In the genomic region with DNA sequence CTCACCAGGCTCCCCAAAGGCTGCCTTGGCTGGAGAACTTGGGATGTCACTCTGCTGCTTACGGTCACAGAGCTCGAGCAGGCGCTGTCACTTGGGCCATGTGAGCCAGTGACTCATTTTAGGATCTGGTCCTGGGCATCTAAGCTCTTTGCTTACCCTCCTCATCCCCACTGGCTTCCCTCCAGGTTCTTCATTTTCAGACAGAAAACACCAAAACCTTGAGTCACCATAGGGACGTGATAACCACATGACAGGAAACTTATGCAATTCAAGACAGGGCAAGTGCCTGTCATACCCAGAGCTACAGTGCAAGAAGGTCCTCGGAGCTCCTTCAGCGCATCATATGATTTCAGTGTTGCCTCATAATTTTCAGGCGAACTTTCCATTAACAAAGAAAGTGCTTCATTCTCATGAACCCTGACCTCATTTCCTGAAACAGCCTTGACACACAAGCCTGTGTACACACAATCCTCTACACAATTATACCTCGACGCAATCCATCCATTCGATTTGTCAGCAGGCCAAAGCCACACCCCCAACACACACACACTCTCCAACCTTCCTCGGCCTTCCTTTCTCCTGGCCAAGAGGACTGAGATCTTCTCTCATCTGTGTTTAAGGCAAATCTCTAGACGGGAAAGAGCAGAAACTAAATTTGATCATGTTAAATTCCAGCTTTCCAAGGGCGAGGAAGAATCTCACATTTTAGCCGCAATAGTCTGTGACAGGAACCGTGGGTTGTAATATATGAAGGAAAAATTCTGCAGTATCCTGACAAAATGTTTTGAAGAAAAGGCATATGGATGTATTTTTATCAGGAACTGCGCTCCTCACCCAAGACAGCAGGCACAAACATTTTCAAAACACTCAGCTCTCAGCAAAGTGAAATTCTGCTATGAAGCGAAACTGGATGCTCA, we compare ENCODE assay signal across 8 cellular contexts. TPM values are rescaled to one million over a fixed set of nuclear protein-coding genes. Genes with fewer than 3 reads are reported as not detected.
DNase-seq lines count a peak whose midpoint lies in the region; ATAC-seq and TF ChIP-seq lines count a peak whose summit lies in the region.

No MANE protein-coding gene starts in this region.

- H4K91ac ChIP-seq in trophoblast cell (ENCODE audit: low read depth, low read length) = no peak overlapping the region

- H3K4me1 ChIP-seq in gastroesophageal sphincter = peaks cover 5 to 31% (median 8%) of the 10 kb centered on the region in 3 donors
- H3K4me1 ChIP-seq in trophoblast cell (ENCODE audit: control insufficient read depth in 1 of 2, insufficient read depth in 2 of 2, low read length in 2 of 2) = peaks cover 0 to 7% of the 10 kb centered on the region in 2 experiments

- DNase-seq in NCI-H748 (lab: John Stamatoyannopoulos, UW; ENCODE audit: unreplicated experiment) = peak; percentile 53
- no peak for DNase-seq in NCI-H748 treated with DMSO at 0.1 percent for 48 hours (lab: John Stamatoyannopoulos, UW)
- DNase-seq in NCI-H2029 treated with DMSO at 0.1 percent for 48 hours (lab: John Stamatoyannopoulos, UW) = peak; percentile 91
- DNase-seq in activated T-helper 2 cell treated with anti-CD3 and anti-CD28 coated beads, Interferon-gamma antibody, Interleukin-2, Interleukin-4, amounts not matched to agents 10 μg/mL and 5 μg/mL and 100 μg/mL, durations not matched to agents 14 hours and 24 hours and 36 hours (ENCODE audit: low spot score) = peak; percentile 32
- peak; percentile 87 to 97 for DNase-seq in trophoblast cell
- DNase-seq in COLO668 (lab: John Stamatoyannopoulos, UW; ENCODE audit: unreplicated experiment) = no peak

- H2BK12ac ChIP-seq in trophoblast cell (ENCODE audit: low read length) = no peak overlapping the region

- no peak overlapping the region for H2AK5ac ChIP-seq in trophoblast cell (ENCODE audit: low read length)

- no peak overlapping the region for H3K4ac ChIP-seq in trophoblast cell (ENCODE audit: low read depth, low read length)

- ATAC-seq in HG02588 (IDR thresholded peaks at IDR 0.05; ENCODE audit: unreplicated experiment) = peak; percentile 65
- ATAC-seq in gastroesophageal sphincter = peak; percentile 88

- intact Hi-C loops in activated T-helper 2 cell treated with anti-CD3 and anti-CD28 coated beads, Interferon-gamma antibody, Interleukin-2, Interleukin-4, amounts not matched to agents 10 μg/mL and 5 μg/mL and 100 μg/mL, durations not matched to agents 14 hours and 24 hours and 36 hours (cut with micrococcal nuclease) = loop anchor here (1.0 to 2.0 kb wide), 2 partner anchors 26 to 52 kb away; a partner anchor contains a TSS

- peak overlapping the region; percentile 35 to 80 (median 74) for H3K27ac ChIP-seq in gastroesophageal sphincter
- no peak overlapping the region for H3K27ac ChIP-seq in trophoblast cell (ENCODE audit: low read depth, low read length)

- H3K36me3 ChIP-seq in gastroesophageal sphincter (peaks cover 0 to 42% of the 10 kb centered on the region in 2 donors), trophoblast cell (ENCODE audit: control insufficient read depth in 1 of 2, insufficient read depth in 2 of 2, low read length in 2 of 2) (peaks cover 31 to 55% of the 10 kb centered on the region in 2 experiments)

- no peak overlapping the region for H2BK120ac ChIP-seq in trophoblast cell (ENCODE audit: insufficient read depth, low read length, poor library complexity)

- no peaks in the 10 kb centered on the region for H3K79me2 ChIP-seq in trophoblast cell (ENCODE audit: control insufficient read depth, insufficient read depth, low read length, poor library complexity)

- TF ChIP-seq POLR2A in gastroesophageal sphincter (IDR thresholded peaks at IDR 0.05) = no peak

- peak overlapping the region; percentile 66 for H3K27ac Mint-ChIP-seq in activated T-helper 2 cell treated with anti-CD3 and anti-CD28 coated beads, Interferon-gamma antibody, Interleukin-2, Interleukin-4, amounts not matched to agents 10 μg/mL and 5 μg/mL and 100 μg/mL, durations not matched to agents 14 hours and 24 hours and 36 hours

- TF ChIP-seq CTCF in gastroesophageal sphincter (IDR thresholded peaks at IDR 0.05) = no peak

- TF ChIP-seq EP300 in gastroesophageal sphincter (IDR thresholded peaks at IDR 0.05) = no peak

- no peaks in the 10 kb centered on the region for H3K79me1 ChIP-seq in trophoblast cell (ENCODE audit: low read length)

- no peak overlapping the region for H3K23ac ChIP-seq in trophoblast cell (ENCODE audit: low read length)

- H3K4me1 Mint-ChIP-seq in activated T-helper 2 cell treated with anti-CD3 and anti-CD28 coated beads, Interferon-gamma antibody, Interleukin-2, Interleukin-4, amounts not matched to agents 10 μg/mL and 5 μg/mL and 100 μg/mL, durations not matched to agents 14 hours and 24 hours and 36 hours (ENCODE audit: low read depth) = peaks cover 22% of the 10 kb centered on the region

- H3K14ac ChIP-seq in trophoblast cell (ENCODE audit: low read length) = no peak overlapping the region

- no peaks in the 10 kb centered on the region for H3K27me3 ChIP-seq in gastroesophageal sphincter
- H3K27me3 ChIP-seq in trophoblast cell (ENCODE audit: insufficient read depth, low read length) = no peaks in the 10 kb centered on the region

- H2BK5ac ChIP-seq in trophoblast cell (ENCODE audit: low read depth, low read length, poor library complexity) = no peak overlapping the region

- peaks cover 49% of the 10 kb centered on the region for H3K36me3 Mint-ChIP-seq in activated T-helper 2 cell treated with anti-CD3 and anti-CD28 coated beads, Interferon-gamma antibody, Interleukin-2, Interleukin-4, amounts not matched to agents 10 μg/mL and 5 μg/mL and 100 μg/mL, durations not matched to agents 14 hours and 24 hours and 36 hours (ENCODE audit: low read depth)

- no peaks in the 10 kb centered on the region for H3K9me3 Mint-ChIP-seq in activated T-helper 2 cell treated with anti-CD3 and anti-CD28 coated beads, Interferon-gamma antibody, Interleukin-2, Interleukin-4, amounts not matched to agents 10 μg/mL and 5 μg/mL and 100 μg/mL, durations not matched to agents 14 hours and 24 hours and 36 hours

- H3K4me3 ChIP-seq in gastroesophageal sphincter (peak overlapping the region; percentile 33), trophoblast cell (ENCODE audit: low read depth, low read length) (no peak overlapping the region)

- H3K4me2 ChIP-seq in trophoblast cell (ENCODE audit: low read length) = no peak overlapping the region

- no peak overlapping the region for H3K4me3 Mint-ChIP-seq in activated T-helper 2 cell treated with anti-CD3 and anti-CD28 coated beads, Interferon-gamma antibody, Interleukin-2, Interleukin-4, amounts not matched to agents 10 μg/mL and 5 μg/mL and 100 μg/mL, durations not matched to agents 14 hours and 24 hours and 36 hours (ENCODE audit: low read depth)

- H3K9me3 ChIP-seq in gastroesophageal sphincter = no peaks in the 10 kb centered on the region
- H3K9me3 ChIP-seq in trophoblast cell (ENCODE audit: insufficient read depth, low read depth, low read length) = no peaks in the 10 kb centered on the region

- no peak overlapping the region for H2AFZ ChIP-seq in trophoblast cell (ENCODE audit: insufficient read depth, low read length, poor library complexity)

- no peak overlapping the region for H3K9ac ChIP-seq in trophoblast cell (ENCODE audit: low read length)

- no peak overlapping the region for H4K12ac ChIP-seq in trophoblast cell (ENCODE audit: low read depth, low read length)

- H3K18ac ChIP-seq in trophoblast cell (ENCODE audit: low read length) = no peak overlapping the region

- H3K27me3 Mint-ChIP-seq in activated T-helper 2 cell treated with anti-CD3 and anti-CD28 coated beads, Interferon-gamma antibody, Interleukin-2, Interleukin-4, amounts not matched to agents 10 μg/mL and 5 μg/mL and 100 μg/mL, durations not matched to agents 14 hours and 24 hours and 36 hours (ENCODE audit: low read depth) = no peaks in the 10 kb centered on the region

- WGBS in gastroesophageal sphincter (ENCODE audit: low coverage in 1 of 2), 2 donors = 26 to 37% methylated on average over 12 to 14 of the region's 17 CpGs
- WGBS in trophoblast cell (ENCODE audit: extremely low coverage, insufficient coverage, insufficient read length) = 100% methylated on average over 3 of the region's 17 CpGs

- no peak overlapping the region for H4K8ac ChIP-seq in trophoblast cell (ENCODE audit: low read depth, low read length)

RNA-seq across cellular contexts. Expression of a gene that starts 25.3 kb away (rescaled TPM):
- 22.9 and 23.3 TPM in 2 replicates for total RNA-seq in activated T-helper 2 cell treated with anti-CD3 and anti-CD28 coated beads, Interferon-gamma antibody, Interleukin-2, Interleukin-4, amounts not matched to agents 10 μg/mL and 5 μg/mL and 100 μg/mL, durations not matched to agents 14 hours and 24 hours and 36 hours
- total RNA-seq in gastroesophageal sphincter = 10 to 100 TPM in 1 of 4 donors, 1 to 10 TPM in 3; 5.1 to 14.5 (median 7.3) TPM
- 32.2 and 33.6 TPM in 2 replicates for polyA plus RNA-seq in trophoblast cell (2013)

Comparison
In these comparisons a context has a peak if more than half of its experiments do, and no peak if none do; other contexts are left out.
1. DNase-seq: peak in NCI-H748 (single experiment), NCI-H2029 treated with DMSO at 0.1 percent for 48 hours (single experiment), activated T-helper 2 cell treated with anti-CD3 and anti-CD28 coated beads, Interferon-gamma antibody, Interleukin-2, Interleukin-4, amounts not matched to agents 10 μg/mL and 5 μg/mL and 100 μg/mL, durations not matched to agents 14 hours and 24 hours and 36 hours (single experiment) and trophoblast cell (2 of 2); none in NCI-H748 treated with DMSO at 0.1 percent for 48 hours (single experiment) and COLO668 (single experiment).